17 cellular contexts compared by ENCODE assay signal in the genomic region with DNA sequence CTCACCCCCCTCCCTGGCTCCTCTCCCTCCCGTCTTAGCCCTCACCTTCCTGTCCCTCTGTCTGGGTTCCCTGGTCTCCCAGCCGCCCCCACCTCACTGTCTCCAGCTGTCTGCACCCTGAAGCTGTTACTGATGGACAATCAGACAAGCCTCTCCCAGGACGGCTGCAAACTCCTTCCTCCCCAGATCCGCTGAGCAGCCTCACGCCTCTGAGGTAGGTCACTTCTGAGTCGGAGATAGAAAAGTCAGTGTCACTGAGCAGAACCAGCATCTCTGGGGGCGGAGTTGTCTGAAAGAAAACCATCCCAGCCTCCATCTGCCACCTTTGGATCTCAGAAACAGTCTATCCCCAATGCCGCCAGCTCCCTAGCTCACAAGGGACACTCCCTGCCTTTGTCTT. TPM values are rescaled to one million over a fixed set of nuclear protein-coding genes. Genes with fewer than 3 reads are reported as not detected.
"Had no signal": no experiment of that assay in that cellular context is flagged by ENCODE, and none has a peak within 500 bp of the region (broad histone marks: within the 10 kb centered on the region; RNA-seq: fewer than 3 reads in every experiment).

No MANE protein-coding gene starts in this region.

- ATAC-seq: activated CD4-positive, alpha-beta T cell treated with anti-CD3 and anti-CD28 coated beads for 36 hours; activated CD8-positive, alpha-beta T cell treated with anti-CD3 and anti-CD28 coated beads for 36 hours; activated T-cell treated with anti-CD3 and anti-CD28 coated beads, Interleukin-2, amount 50 U/mL, for 72 hours had no signal

- H3K36me3 ChIP-seq: breast epithelium, tibial artery had no signal

- H3K9me3 ChIP-seq: breast epithelium, tibial artery had no signal

- H3K36me3 Mint-ChIP-seq: activated naive CD8-positive, alpha-beta T cell treated with anti-CD3 and anti-CD28 coated beads for 36 hours had no signal

- H3K27ac Mint-ChIP-seq: activated CD4-positive, alpha-beta T cell treated with anti-CD3 and anti-CD28 coated beads for 36 hours; activated CD8-positive, alpha-beta T cell treated with anti-CD3 and anti-CD28 coated beads for 36 hours; activated naive CD8-positive, alpha-beta T cell treated with anti-CD3 and anti-CD28 coated beads for 36 hours; activated T-cell treated with anti-CD3 and anti-CD28 coated beads, Interleukin-2, amount 50 U/mL, for 72 hours had no signal

- H3K4me3 ChIP-seq: breast epithelium, coronary artery, hepatocyte, skin epidermis, tibial artery had no signal

- H3K4me3 Mint-ChIP-seq: activated CD4-positive, alpha-beta T cell treated with anti-CD3 and anti-CD28 coated beads for 36 hours; activated CD8-positive, alpha-beta T cell treated with anti-CD3 and anti-CD28 coated beads for 36 hours; activated naive CD8-positive, alpha-beta T cell treated with anti-CD3 and anti-CD28 coated beads for 36 hours; activated T-cell treated with anti-CD3 and anti-CD28 coated beads, Interleukin-2, amount 50 U/mL, for 72 hours had no signal

- H3K9me3 Mint-ChIP-seq: activated CD8-positive, alpha-beta T cell treated with anti-CD3 and anti-CD28 coated beads for 36 hours; activated T-cell treated with anti-CD3 and anti-CD28 coated beads, Interleukin-2, amount 50 U/mL, for 72 hours had no signal

- DNase-seq: activated CD4-positive, alpha-beta T cell treated with anti-CD3 and anti-CD28 coated beads for 36 hours; activated CD8-positive, alpha-beta memory T cell treated with anti-CD3 and anti-CD28 coated beads, Interleukin-2, amount 50 U/mL, for 4 hours; activated CD8-positive, alpha-beta T cell treated with anti-CD3 and anti-CD28 coated beads for 36 hours; activated gamma-delta T cell treated with Interleukin-2 at 50 U/mL for 16 hours; activated naive CD8-positive, alpha-beta T cell treated with anti-CD3 and anti-CD28 coated beads for 36 hours; activated T-cell treated with anti-CD3 and anti-CD28 coated beads, Interleukin-2, amount 50 U/mL, for 72 hours; effector CD4-positive, alpha-beta T cell; kidney glomerular epithelial cell; T1000; tibial artery had no signal

- H3K27ac ChIP-seq: breast epithelium, coronary artery, hepatocyte, parathyroid adenoma, skin epidermis, tibial artery, VCaP had no signal

- H3K4me1 ChIP-seq: breast epithelium, parathyroid adenoma, tibial artery had no signal

- H3K4me1 Mint-ChIP-seq: activated CD4-positive, alpha-beta T cell treated with anti-CD3 and anti-CD28 coated beads for 36 hours had no signal

RNA-seq across cellular contexts. Expression of gene FAM241B, which starts 27.4 kb away (rescaled TPM):
- total RNA-seq: endothelial cell of umbilical vein had no signal
